20 cellular contexts compared by ENCODE assay signal in the genomic region with DNA sequence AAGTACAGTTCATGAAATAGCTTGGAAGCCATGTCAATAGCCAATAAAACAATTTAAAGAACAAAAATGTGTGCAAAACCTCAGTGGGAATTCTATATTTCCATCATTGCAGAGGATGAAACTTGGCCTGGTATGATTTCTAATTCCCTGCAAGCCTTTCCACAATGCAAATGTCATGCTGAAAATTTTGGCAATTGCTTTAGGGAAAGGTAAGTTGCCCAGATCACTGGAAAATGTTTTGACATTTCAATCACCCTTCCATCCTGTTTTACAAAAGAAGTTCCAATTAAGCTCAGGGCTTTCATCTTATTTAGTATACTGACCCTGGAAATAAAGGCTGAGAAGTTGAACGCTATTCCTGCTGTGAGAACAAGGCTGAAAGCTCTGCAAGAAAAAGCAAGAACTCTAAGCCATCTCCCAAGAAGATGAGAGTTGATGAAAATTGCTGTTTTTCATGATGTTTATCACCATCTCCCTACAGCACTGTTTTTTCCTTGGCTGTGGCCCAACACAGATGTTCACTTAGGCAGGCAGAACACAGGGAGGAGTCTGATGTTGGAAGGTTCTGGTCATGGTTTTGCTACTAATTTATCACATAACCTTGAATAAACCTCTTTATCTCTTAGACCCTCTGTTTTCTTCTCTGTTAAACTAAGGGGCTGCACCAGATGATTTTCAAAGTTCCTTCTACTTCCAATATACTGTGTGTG.
DNase-seq lines count a peak whose midpoint lies in the region; ATAC-seq and TF ChIP-seq lines count a peak whose summit lies in the region.
"Had no signal": no experiment of that assay in that cellular context is flagged by ENCODE, and none has a peak within 500 bp of the region (broad histone marks: within the 10 kb centered on the region; RNA-seq: fewer than 3 reads in every experiment).

No MANE protein-coding gene starts in this region.

- peak; percentile 66 for DNase-seq in NCI-H2171 treated with DMSO at 0.1 percent for 48 hours (lab: John Stamatoyannopoulos, UW)
- DNase-seq in cardiac fibroblast (ENCODE audit: low read depth in 2 of 2) = peak; percentile 8 to 58
- DNase-seq in fibroblast of the aortic adventitia (ENCODE audit: low read depth) = peak; percentile 30
- peak; percentile 70 for DNase-seq in sigmoid colon
- no peak for DNase-seq in GF-D8 (lab: John Stamatoyannopoulos, UW)
- no peak for DNase-seq in activated CD4-positive, alpha-beta T cell treated with anti-CD3 and anti-CD28 coated beads, Interleukin-2, amount 50 U/mL, for 4 hours
- DNase-seq: activated CD8-positive, alpha-beta memory T cell treated with anti-CD3 and anti-CD28 coated beads for 24 hours; activated gamma-delta T cell treated with Interleukin-2 at 50 U/mL for 16 hours; activated T-cell treated with anti-CD3 and anti-CD28 coated beads, Interleukin-2, amount 50 U/mL, for 1 hour; NCI-H1048; NCI-H2029; NCI-H446 treated with DMSO at 0.1 percent for 48 hours; PC-3; SJCRH30; T-helper 1 cell; upper lobe of left lung had no signal

- H3K9me3 ChIP-seq in sigmoid colon = no peaks in the 10 kb centered on the region
- H3K9me3 ChIP-seq: SJCRH30, upper lobe of left lung had no signal

- intact Hi-C loops in sigmoid colon (cut with DNase I) = no loop called here

- H3K36me3 ChIP-seq in sigmoid colon = no peaks in the 10 kb centered on the region
- H3K36me3 ChIP-seq: SJCRH30, upper lobe of left lung had no signal

- 79 to 83% methylated on average over 1 of the region's 1 CpG for WGBS in sigmoid colon, 2 donors

- TF ChIP-seq EP300 in sigmoid colon (IDR thresholded peaks at IDR 0.05) = no peak

- peak overlapping the region in 1 of 4 donors; percentile 13 for H3K27ac ChIP-seq in sigmoid colon
- H3K27ac ChIP-seq: coronary artery, SJCRH30, upper lobe of left lung had no signal

- H3K4me3 ChIP-seq in cardiac fibroblast (replicated peaks in 1 of 2; ENCODE audit: low read depth in 2 of 2, low read length in 2 of 2) = no peak overlapping the region
- no peak overlapping the region for H3K4me3 ChIP-seq in fibroblast of the aortic adventitia (ENCODE audit: low read depth, low read length)
- H3K4me3 ChIP-seq in sigmoid colon = no peak overlapping the region
- H3K4me3 ChIP-seq: coronary artery, SJCRH30, upper lobe of left lung had no signal

- TF ChIP-seq CTCF in cardiac fibroblast (IDR thresholded peaks at IDR 0.05; ENCODE audit: low read depth, low read length) = no peak
- TF ChIP-seq CTCF in fibroblast of the aortic adventitia (IDR thresholded peaks at IDR 0.05; ENCODE audit: insufficient read depth, low read length) = no peak
- TF ChIP-seq CTCF in sigmoid colon (IDR thresholded peaks at IDR 0.05) = no peak

- peaks cover 0 to 29% (median 25%) of the 10 kb centered on the region in 4 donors for H3K4me1 ChIP-seq in sigmoid colon
- H3K4me1 ChIP-seq: SJCRH30 had no signal

- no peak for ATAC-seq in activated CD4-positive, CD25-positive, alpha-beta regulatory T cell treated with anti-CD3 and anti-CD28 coated beads, Interleukin-2, amount 50 U/mL, for 24 hours
- no peak for ATAC-seq in HG02642 (IDR thresholded peaks at IDR 0.05; ENCODE audit: poor library complexity, unreplicated experiment)
- ATAC-seq: HCT116, PC-3 had no signal

- no peak for TF ChIP-seq POLR2A in sigmoid colon (IDR thresholded peaks at IDR 0.05)

- no peaks in the 10 kb centered on the region for H3K27me3 ChIP-seq in sigmoid colon
- H3K27me3 ChIP-seq: SJCRH30, upper lobe of left lung had no signal

Comparison
In these comparisons a context has a peak if more than half of its experiments do, and no peak if none do; other contexts are left out.
1. DNase-seq: peak in NCI-H2171 treated with DMSO at 0.1 percent for 48 hours (single experiment), cardiac fibroblast (2 of 2), fibroblast of the aortic adventitia (single experiment) and sigmoid colon (single experiment); none in GF-D8 (single experiment) and activated CD4-positive, alpha-beta T cell treated with anti-CD3 and anti-CD28 coated beads, Interleukin-2, amount 50 U/mL, for 4 hours (0 of 2).